In genomic region chr19:29683009-29683408, GRCh38 we compare ENCODE assay signal across 18 cellular contexts. TPM values are rescaled to one million over a fixed set of nuclear protein-coding genes. Genes with fewer than 3 reads are reported as not detected.
DNase-seq lines count a peak whose midpoint lies in the region; ATAC-seq, FAIRE-seq and TF ChIP-seq lines count a peak whose summit lies in the region.
"Had no signal": no experiment of that assay in that cellular context is flagged by ENCODE, and none has a peak within 500 bp of the region (broad histone marks: within the 10 kb centered on the region; RNA-seq: fewer than 3 reads in every experiment).

No MANE protein-coding gene starts in this region.

- H3K4me1 ChIP-seq in HepG2 (ENCODE audit: insufficient read depth, low read length), result peaks cover 28% of the 10 kb centered on the region
- peaks cover 0 to 31% (median 14%) of the 10 kb centered on the region in 4 donors for H3K4me1 ChIP-seq in right lobe of liver
- H3K4me1 ChIP-seq in K562 (replicated peaks in 1 of 2; ENCODE audit: control insufficient read depth in 2 of 2, insufficient read depth in 2 of 2, low read length in 2 of 2), result peaks cover 15 to 28% of the 10 kb centered on the region in 2 experiments; a peak in 4 of 5 replicates
- peaks cover 21% of the 10 kb centered on the region for H3K4me1 ChIP-seq in OCI-LY7 (ENCODE audit: insufficient read depth, low read length, poor library complexity, severe bottlenecking)

- no peaks in the 10 kb centered on the region for H3K9me3 ChIP-seq in HepG2 (ENCODE audit: low read length)
- H3K9me3 ChIP-seq in right lobe of liver, result no peaks in the 10 kb centered on the region
- H3K9me3 ChIP-seq in K562 (replicated peaks; ENCODE audit: control insufficient read depth, insufficient read depth, low read depth, low read length), result no peaks in the 10 kb centered on the region
- H3K9me3 ChIP-seq in OCI-LY7 (ENCODE audit: low read length), result no peaks in the 10 kb centered on the region
- H3K9me3 ChIP-seq: mucosa of descending colon, SJSA1, transverse colon had no signal

- TF ChIP-seq EP300 in HepG2 (IDR thresholded peaks at IDR 0.05; ENCODE audit: low read depth in 2 of 2, low read length in 2 of 2) (no peak), HepG2 (CRISPR knock-in tag; IDR thresholded peaks at IDR 0.05; ENCODE audit: borderline replicate concordance) (no peak), K562 (IDR thresholded peaks at IDR 0.05; ENCODE audit: low read length) (no peak)

- FAIRE-seq in HepG2 (lab: Jason Lieb, UNC) (no peak), K562 (lab: Jason Lieb, UNC) (no peak)

- no TSS peak for BruUV-seq in HepG2 (replicated peaks; lab: Mats Ljungman, UMichigan)
- no TSS peak for BruUV-seq in K562 (replicated peaks; lab: Mats Ljungman, UMichigan)
- BruUV-seq in OCI-LY7 (replicated peaks; lab: Mats Ljungman, UMichigan), result no TSS peak

- DNase-seq in HepG2 (ENCODE audit: low spot score) (peak; percentile 15), right lobe of liver (no peak), K562 (ENCODE audit: extremely low read depth in 1 of 4, low spot score in 3 of 4) (peak in 1 of 4 experiments; percentile 30), middle frontal gyrus (ENCODE audit: extremely low spot score, low spot score) (peak; percentile 65), OCI-LY7 (ENCODE audit: low spot score) (no peak)
- no peak for DNase-seq in activated naive CD4-positive, alpha-beta T cell treated with Interleukin-2 at 50 U/mL for 16 hours
- DNase-seq: activated B cell treated with CpG ODN at 0.5 μM for 24 hours; activated T-cell treated with anti-CD3 and anti-CD28 coated beads, Interleukin-2, amount 50 U/mL, for 48 hours; EL; mucosa of descending colon; NCI-H187 treated with DMSO at 0.1 percent for 48 hours; transverse colon had no signal

- H3K4me2 ChIP-seq in HepG2 (ENCODE audit: low read depth, low read length), result no peak overlapping the region
- H3K4me2 ChIP-seq in K562 (ENCODE audit: insufficient read depth, low read length), result no peak overlapping the region
- H3K4me2 ChIP-seq in OCI-LY7 (ENCODE audit: low read length), result no peak overlapping the region

- H3K79me2 ChIP-seq in HepG2 (ENCODE audit: insufficient read depth, low read length) (no peaks in the 10 kb centered on the region), K562 (ENCODE audit: control insufficient read depth, insufficient read depth, low read length) (no peaks in the 10 kb centered on the region), OCI-LY7 (ENCODE audit: insufficient read depth, low read depth, low read length) (no peaks in the 10 kb centered on the region)

- H3K27me3 ChIP-seq in HepG2 (ENCODE audit: control insufficient read depth in 1 of 2, insufficient read depth in 2 of 2, low read length in 2 of 2), result peaks cover 5 to 18% of the 10 kb centered on the region in 2 experiments
- no peaks in the 10 kb centered on the region for H3K27me3 ChIP-seq in right lobe of liver
- H3K27me3 ChIP-seq in K562 (ENCODE audit: control insufficient read depth in 2 of 2, insufficient read depth in 2 of 2, low read length in 2 of 2), result no peaks in the 10 kb centered on the region
- H3K27me3 ChIP-seq: cardiac muscle cell, SJSA1, transverse colon had no signal

- H3K36me3 ChIP-seq in HepG2 (replicated peaks in 1 of 2; ENCODE audit: control insufficient read depth in 1 of 2, insufficient read depth in 2 of 2, low read length in 2 of 2) (no peaks in the 10 kb centered on the region), right lobe of liver (no peaks in the 10 kb centered on the region), K562 (ENCODE audit: control insufficient read depth, insufficient read depth, low read length) (no peaks in the 10 kb centered on the region), OCI-LY7 (ENCODE audit: insufficient read depth, low read length) (no peaks in the 10 kb centered on the region)
- H3K36me3 ChIP-seq: cardiac muscle cell, SJSA1, transverse colon had no signal

- H3K9ac ChIP-seq in HepG2 (ENCODE audit: insufficient read depth, low read depth, low read length), result no peak overlapping the region
- no peak overlapping the region for H3K9ac ChIP-seq in K562 (ENCODE audit: insufficient read depth in 1 of 2, low read depth in 2 of 2, low read length in 2 of 2)

- CTCF ChIA-PET in HepG2 (lab: Yijun Ruan, JAX; ENCODE audit: low intra/inter-chr PET ratio, low total read pairs) (no interaction called here), K562 (lab: Yijun Ruan, JAX; ENCODE audit: low intra/inter-chr PET ratio) (no interaction called here), OCI-LY7 (lab: Charles Lee; ENCODE audit: unreplicated experiment) (no interaction called here)

- intact Hi-C loops in HepG2 (cut with micrococcal nuclease; ENCODE audit: unreplicated experiment) (no loop called here), right lobe of liver (cut with DNase I) (no loop called here), K562 (cut with micrococcal nuclease) (no loop called here), OCI-LY7 (cut with micrococcal nuclease; ENCODE audit: unreplicated experiment) (no loop called here)

- TF ChIP-seq POLR2A in HepG2 (IDR thresholded peaks at IDR 0.05; ENCODE audit: insufficient read depth in 1 of 2, low read depth in 2 of 2, low read length in 2 of 2) (no peak), right lobe of liver (IDR thresholded peaks at IDR 0.05) (no peak), K562 (conservative IDR thresholded peaks at IDR 0.05) (no peak)

- 39% methylated on average over 8 of the region's 10 CpGs for WGBS in HepG2 (ENCODE audit: low lambda C conversion rate)
- WGBS in right lobe of liver (ENCODE audit: insufficient coverage, low coverage, low lambda C conversion rate, missing lambda C conversion rate), result 97% methylated on average over 5 of the region's 10 CpGs
- 46% methylated on average over 10 of the region's 10 CpGs for WGBS in K562 (ENCODE audit: insufficient coverage, low coverage, missing lambda C conversion rate)

- POLR2A ChIA-PET in HepG2 (lab: Yijun Ruan, JAX), result no interaction called here
- POLR2A ChIA-PET in K562 (lab: Yijun Ruan, JAX), result interaction anchor here (0.5 to 1.0 kb wide), 2 partner anchors 14 to 18 kb away, joined by 3 read pairs; partner anchors contain the start of gene PLEKHF1
- POLR2A ChIA-PET in OCI-LY7 (lab: Charles Lee), result no interaction called here

- in situ Hi-C loops in HepG2 (cut with HindIII; ENCODE audit: extremely low pct_ligation_motif_present, low pct_unique_long_range_greater_than_20kb), result no loop called here
- in situ Hi-C loops in K562 (cut with MboI), result no loop called here

- no peak overlapping the region for H3K4me3 ChIP-seq in HepG2 (replicated peaks in 1 of 3; ENCODE audit: insufficient read depth in 1 of 3, low read depth in 2 of 3, low read length in 3 of 3)
- H3K4me3 ChIP-seq in right lobe of liver, result no peak overlapping the region
- H3K4me3 ChIP-seq in K562, result no peak overlapping the region
- H3K4me3 ChIP-seq in OCI-LY7 (ENCODE audit: low read depth, low read length, poor library complexity, severe bottlenecking), result no peak overlapping the region
- H3K4me3 ChIP-seq: cardiac muscle cell, mucosa of descending colon, SJSA1, transverse colon had no signal

- no peaks in the 10 kb centered on the region for H3K9me1 ChIP-seq in K562 (ENCODE audit: control insufficient read depth, insufficient read depth, low read length)

- H2AFZ ChIP-seq in HepG2 (ENCODE audit: low read length) (no peak overlapping the region), K562 (ENCODE audit: low read depth, low read length) (peak overlapping the region; percentile 74; the same call in 1 of the 2 replicates), OCI-LY7 (ENCODE audit: low read length) (no peak overlapping the region)

- H3K27ac ChIP-seq in HepG2 (ENCODE audit: extremely low read length, insufficient read depth, low read length), result no peak overlapping the region
- no peak overlapping the region for H3K27ac ChIP-seq in right lobe of liver
- no peak overlapping the region for H3K27ac ChIP-seq in K562 (ENCODE audit: extremely low read depth, low read depth, low read length)
- H3K27ac ChIP-seq in OCI-LY7 (ENCODE audit: low read depth, low read length, poor library complexity, severe bottlenecking), result no peak overlapping the region
- H3K27ac ChIP-seq: cardiac muscle cell, epithelial cell of prostate, SJSA1 had no signal

- ATAC-seq in HepG2, result no peak
- no peak for ATAC-seq in right lobe of liver
- ATAC-seq in K562, result peak; percentile 2; the same call in 2 of the 3 replicates
- ATAC-seq in GM21737 (IDR thresholded peaks at IDR 0.05; ENCODE audit: unreplicated experiment), result no peak
- no peak for ATAC-seq in GM19328 (IDR thresholded peaks at IDR 0.05; ENCODE audit: unreplicated experiment)
- ATAC-seq: mucosa of descending colon, sciatic nerve had no signal

- TF ChIP-seq CTCF in HepG2 (CRISPR knock-in tag; IDR thresholded peaks at IDR 0.05) (no peak), right lobe of liver (IDR thresholded peaks at IDR 0.05) (no peak), K562 (IDR thresholded peaks at IDR 0.05 in 2 of 3, conservative IDR thresholded peaks at IDR 0.05 in 1 of 3; ENCODE audit: insufficient read depth in 2 of 3, low read depth in 1 of 3, low read length in 3 of 3) (no peak), OCI-LY7 (conservative IDR thresholded peaks at IDR 0.05; ENCODE audit: low read length) (no peak)

- H4K20me1 ChIP-seq in HepG2 (ENCODE audit: insufficient read depth, low read length), result no peaks in the 10 kb centered on the region
- no peaks in the 10 kb centered on the region for H4K20me1 ChIP-seq in K562 (replicated peaks; ENCODE audit: control insufficient read depth, insufficient read depth, low read length)
- no peaks in the 10 kb centered on the region for H4K20me1 ChIP-seq in OCI-LY7 (ENCODE audit: insufficient read depth, low read length)

- H3K9me2 ChIP-seq in OCI-LY7 (ENCODE audit: insufficient read depth, low read length), result no peaks in the 10 kb centered on the region

- TF ChIP-seq RAD21 in HepG2 (CRISPR knock-in tag; IDR thresholded peaks at IDR 0.05), result no peak
- no peak for TF ChIP-seq RAD21 in K562 (CRISPR knock-in tag; conservative IDR thresholded peaks at IDR 0.05 in 1 of 2, IDR thresholded peaks at IDR 0.05 in 1 of 2)

RNA-seq across cellular contexts. Expression of gene PLEKHF1, which starts 17.7 kb away (rescaled TPM):
- total RNA-seq in HepG2 (2016; rRNA removed; fragmentation: Illumina TruSeq; extraction: Trizol) (3.2 and 3.8 TPM in 2 replicates), right lobe of liver (10 to 100 TPM in 2 of 6 experiments, 1 to 10 TPM in 4; 5.6 to 13.8 (median 9.8) TPM), K562 (2014; rRNA removed) (13.4 and 18.5 TPM in 2 replicates), K562 (2014; rRNA removed; fragmentation: Illumina TruSeq; extraction: Trizol) (1.2 TPM in 2 replicates), K562 (2015; rRNA removed; fragmentation: Illumina TruSeq; extraction: Trizol) (5.0 and 5.6 TPM in 2 replicates), K562 (2021) (12.7 and 15.1 TPM in 2 replicates), OCI-LY7 (2022) (4.5 and 5.0 TPM in 2 replicates)
- total RNA-seq in HepG2 (2016; cell fraction: cytosol; rRNA removed; fragmentation: Illumina TruSeq; extraction: Trizol; ENCODE audit: low read depth), result 1.5 TPM in 2 replicates
- total RNA-seq in HepG2 (2016; cell fraction: insoluble cytoplasmic fraction; rRNA removed; fragmentation: Illumina TruSeq; extraction: Trizol), result 3.0 and 4.1 TPM in 2 replicates
- total RNA-seq in HepG2 (2016; cell fraction: membrane; rRNA removed; fragmentation: Illumina TruSeq; extraction: Trizol), result 2.6 and 2.8 TPM in 2 replicates
- 1.9 and 2.3 TPM in 2 replicates for total RNA-seq in HepG2 (2016; cell fraction: nucleus; rRNA removed; fragmentation: Illumina TruSeq; extraction: Trizol)
- polyA plus RNA-seq in HepG2 (2011; rRNA removed) (2.9 TPM in 2 replicates), K562 (2011; rRNA removed) (2.9 and 5.2 TPM in 2 replicates), K562 (2014; fragmentation: Illumina TruSeq; extraction: Trizol) (2.3 and 4.6 TPM in 2 replicates), K562 (2014; fragmentation: Nextera tagmentation; extraction: Ambion mirVana) (under 1 TPM in 1 of 2 experiments, not detected in 1; 0.07 TPM), K562 (2014; rRNA removed) (11.0 and 12.0 TPM in 2 replicates)
- 1.7 and 4.1 TPM in 2 replicates for polyA plus RNA-seq in HepG2 (2011; cell fraction: cytosol; rRNA removed)
- 3.9 and 4.0 TPM in 2 replicates for polyA plus RNA-seq in HepG2 (2011; cell fraction: nucleus; rRNA removed)
- polyA plus RNA-seq in HepG2 (2012), result 0.71 and 1.4 TPM in 2 replicates
- 0.36 and 0.54 TPM in 2 replicates for polyA plus RNA-seq in HepG2 (2016; cell fraction: cytosol; fragmentation: Illumina TruSeq; extraction: Trizol; ENCODE audit: low read depth)
- polyA plus RNA-seq in HepG2 (2016; cell fraction: insoluble cytoplasmic fraction; fragmentation: Illumina TruSeq; extraction: Trizol; ENCODE audit: low read depth), result 2.4 and 2.7 TPM in 2 replicates
- polyA plus RNA-seq in HepG2 (2016; cell fraction: membrane; fragmentation: Illumina TruSeq; extraction: Trizol; ENCODE audit: low read depth), result 1.1 and 1.4 TPM in 2 replicates
- polyA plus RNA-seq in HepG2 (2016; cell fraction: nucleus; fragmentation: Illumina TruSeq; extraction: Trizol; ENCODE audit: insufficient read depth, low read depth), result 2.7 TPM in 2 replicates
- 2.0 and 6.9 TPM in 2 replicates for polyA minus RNA-seq in HepG2 (2011; rRNA and poly(A)+ RNA removed; ENCODE audit: low replicate concordance)
- polyA minus RNA-seq in HepG2 (2011; cell fraction: cytosol; rRNA and poly(A)+ RNA removed), result 1.5 and 3.6 TPM in 2 replicates
- polyA minus RNA-seq in HepG2 (2011; cell fraction: nucleus; rRNA and poly(A)+ RNA removed), result 2.1 and 3.0 TPM in 2 replicates
- 3.5 and 12.3 TPM in 2 replicates for total RNA-seq in K562 (2011; cell fraction: chromatin; rRNA removed; ENCODE audit: low replicate concordance)
- 17.3 and 17.5 TPM in 2 replicates for total RNA-seq in K562 (2011; cell fraction: nucleolus; rRNA removed)
- 7.9 and 9.0 TPM in 2 replicates for total RNA-seq in K562 (2011; cell fraction: nucleoplasm; rRNA removed)
- 6.8 and 18.1 TPM in 2 replicates for polyA plus RNA-seq in K562 (2011; cell fraction: cytosol; rRNA removed)
- 5.6 and 9.4 TPM in 2 replicates for polyA plus RNA-seq in K562 (2011; cell fraction: nucleus; rRNA removed)
- polyA plus RNA-seq in K562 (2012), result 9.9 and 29.3 TPM in 2 replicates
- 1.9 and 2.0 TPM in 2 replicates for polyA minus RNA-seq in K562 (2011; rRNA and poly(A)+ RNA removed)
- 5.2 and 6.2 TPM in 2 replicates for polyA minus RNA-seq in K562 (2011; cell fraction: cytosol; rRNA and poly(A)+ RNA removed)
- 6.5 and 7.6 TPM in 2 replicates for polyA minus RNA-seq in K562 (2011; cell fraction: nucleus; rRNA and poly(A)+ RNA removed)
- total RNA-seq in OCI-LY7 (2014; rRNA removed; shearing (Covaris generic)), result 7.0 TPM in 2 replicates

RNA-seq across cellular contexts. Expression of gene C19orf12, which starts 32.1 kb away (rescaled TPM):
- 34.4 and 34.8 TPM in 2 replicates for total RNA-seq in HepG2 (2016; rRNA removed; fragmentation: Illumina TruSeq; extraction: Trizol)
- 28.6 and 28.9 TPM in 2 replicates for total RNA-seq in HepG2 (2016; cell fraction: cytosol; rRNA removed; fragmentation: Illumina TruSeq; extraction: Trizol; ENCODE audit: low read depth)
- total RNA-seq in HepG2 (2016; cell fraction: insoluble cytoplasmic fraction; rRNA removed; fragmentation: Illumina TruSeq; extraction: Trizol), result 29.0 and 35.2 TPM in 2 replicates
- 73.3 and 76.2 TPM in 2 replicates for total RNA-seq in HepG2 (2016; cell fraction: membrane; rRNA removed; fragmentation: Illumina TruSeq; extraction: Trizol)
- 17.3 and 21.4 TPM in 2 replicates for total RNA-seq in HepG2 (2016; cell fraction: nucleus; rRNA removed; fragmentation: Illumina TruSeq; extraction: Trizol)
- 17.7 and 19.6 TPM in 2 replicates for polyA plus RNA-seq in HepG2 (2011; rRNA removed)
- 18.1 TPM in 2 replicates for polyA plus RNA-seq in HepG2 (2011; cell fraction: cytosol; rRNA removed)
- 13.1 and 14.3 TPM in 2 replicates for polyA plus RNA-seq in HepG2 (2011; cell fraction: nucleus; rRNA removed)
- polyA plus RNA-seq in HepG2 (2012), result 15.9 and 18.6 TPM in 2 replicates
- polyA plus RNA-seq in HepG2 (2016; cell fraction: cytosol; fragmentation: Illumina TruSeq; extraction: Trizol; ENCODE audit: low read depth), result 37.7 and 38.6 TPM in 2 replicates
- polyA plus RNA-seq in HepG2 (2016; cell fraction: insoluble cytoplasmic fraction; fragmentation: Illumina TruSeq; extraction: Trizol; ENCODE audit: low read depth), result 28.6 and 34.2 TPM in 2 replicates
- polyA plus RNA-seq in HepG2 (2016; cell fraction: membrane; fragmentation: Illumina TruSeq; extraction: Trizol; ENCODE audit: low read depth), result 64.1 and 65.3 TPM in 2 replicates
- 29.3 and 31.8 TPM in 2 replicates for polyA plus RNA-seq in HepG2 (2016; cell fraction: nucleus; fragmentation: Illumina TruSeq; extraction: Trizol; ENCODE audit: insufficient read depth, low read depth)
- polyA minus RNA-seq in HepG2 (2011; rRNA and poly(A)+ RNA removed; ENCODE audit: low replicate concordance), result 5.1 and 12.9 TPM in 2 replicates
- 8.3 and 8.7 TPM in 2 replicates for polyA minus RNA-seq in HepG2 (2011; cell fraction: cytosol; rRNA and poly(A)+ RNA removed)
- 6.7 and 10.4 TPM in 2 replicates for polyA minus RNA-seq in HepG2 (2011; cell fraction: nucleus; rRNA and poly(A)+ RNA removed)
- 10 to 100 TPM; 35.2 to 62.8 (median 52.4) TPM for total RNA-seq in right lobe of liver
- total RNA-seq in K562 (2011; cell fraction: chromatin; rRNA removed; ENCODE audit: low replicate concordance), result 15.4 and 23.3 TPM in 2 replicates
- 12.6 and 12.8 TPM in 2 replicates for total RNA-seq in K562 (2011; cell fraction: nucleolus; rRNA removed)
- total RNA-seq in K562 (2011; cell fraction: nucleoplasm; rRNA removed), result 14.1 and 15.2 TPM in 2 replicates
- total RNA-seq in K562 (2014; rRNA removed), result 10.2 and 13.1 TPM in 2 replicates
- 6.8 TPM in 2 replicates for total RNA-seq in K562 (2014; rRNA removed; fragmentation: Illumina TruSeq; extraction: Trizol)
- total RNA-seq in K562 (2015; rRNA removed; fragmentation: Illumina TruSeq; extraction: Trizol), result 10.1 and 11.3 TPM in 2 replicates
- total RNA-seq in K562 (2021), result 11.7 and 14.5 TPM in 2 replicates
- polyA plus RNA-seq in K562 (2011; rRNA removed), result 10.3 and 12.9 TPM in 2 replicates
- polyA plus RNA-seq in K562 (2011; cell fraction: cytosol; rRNA removed), result 9.3 and 14.0 TPM in 2 replicates
- 11.9 and 16.5 TPM in 2 replicates for polyA plus RNA-seq in K562 (2011; cell fraction: nucleus; rRNA removed)
- polyA plus RNA-seq in K562 (2012), result 11.1 and 15.6 TPM in 2 replicates
- polyA plus RNA-seq in K562 (2014; fragmentation: Illumina TruSeq; extraction: Trizol), result 9.8 and 11.4 TPM in 2 replicates
- 1 to 10 TPM; 1.9 to 2.8 TPM for polyA plus RNA-seq in K562 (2014; fragmentation: Nextera tagmentation; extraction: Ambion mirVana)
- 13.1 and 16.5 TPM in 2 replicates for polyA plus RNA-seq in K562 (2014; rRNA removed)
- 3.7 and 4.0 TPM in 2 replicates for polyA minus RNA-seq in K562 (2011; rRNA and poly(A)+ RNA removed)
- polyA minus RNA-seq in K562 (2011; cell fraction: cytosol; rRNA and poly(A)+ RNA removed), result 2.9 and 4.1 TPM in 2 replicates
- 3.2 and 3.6 TPM in 2 replicates for polyA minus RNA-seq in K562 (2011; cell fraction: nucleus; rRNA and poly(A)+ RNA removed)
- total RNA-seq in OCI-LY7 (2014; rRNA removed; shearing (Covaris generic)), result 11.9 and 12.5 TPM in 2 replicates
- 17.0 and 20.6 TPM in 2 replicates for total RNA-seq in OCI-LY7 (2022)

Comparison
In these comparisons a context has a peak if more than half of its experiments do, and no peak if none do; other contexts are left out.
1. DNase-seq: peak in HepG2 (single experiment) and middle frontal gyrus (single experiment); none in right lobe of liver (0 of 3), OCI-LY7 (single experiment) and activated naive CD4-positive, alpha-beta T cell treated with Interleukin-2 at 50 U/mL for 16 hours (single experiment).
2. Of the 241 proteins assayed by ChIP-seq in both HepG2 and K562: peak only in HepG2: none; only in K562: SOX6 and ZBTB33; in both: none; in neither: 239.